8 cellular contexts compared by ENCODE assay signal in genomic region chr2:200888719-200889625, GRCh38. TPM values are rescaled to one million over a fixed set of nuclear protein-coding genes. Genes with fewer than 3 reads are reported as not detected.
DNase-seq lines count a peak whose midpoint lies in the region; ATAC-seq and TF ChIP-seq lines count a peak whose summit lies in the region.

TSS of gene NIF3L1 (plus strand) at chr2:200889371. CDS start at chr2:200891944, 2,573 bp downstream.
TSS of gene PPIL3 (minus strand) at chr2:200889077. CDS start at chr2:200887615, 1,462 bp downstream.

- H3K27me3 Mint-ChIP-seq in WTC11 (ENCODE audit: low read depth) = no peaks in the 10 kb centered on the region

- H3K36me3 Mint-ChIP-seq in WTC11 = peaks cover 21% of the 10 kb centered on the region

- TF ChIP-seq CTCF in AG04449 (IDR thresholded peaks at IDR 0.05; ENCODE audit: insufficient read depth, low read length, missing control alignments) = peak; percentile 3
- TF ChIP-seq CTCF in WTC11 (IDR thresholded peaks at IDR 0.05) = no peak
- no peak for TF ChIP-seq CTCF in cardiac fibroblast (IDR thresholded peaks at IDR 0.05; ENCODE audit: low read depth, low read length)

- H3K27ac Mint-ChIP-seq in WTC11 = peak within 1 kb of the TSS; percentile 100

- peak within 1 kb of the TSS; percentile 97 for H3K4me3 Mint-ChIP-seq in WTC11

- no peaks in the 10 kb centered on the region for H3K9me3 Mint-ChIP-seq in WTC11

- DNase-seq in AG04449 (ENCODE audit: low read depth, low spot score) (peak; percentile 77), NCI-H226 (peak; percentile 89), WTC11 (ENCODE audit: low spot score) (peak; percentile 97), cardiac fibroblast (ENCODE audit: low read depth in 2 of 2) (peak; percentile 98 to 99), iPS-NIHi7 (ENCODE audit: extremely low spot score) (peak; percentile 94), smooth muscle cell of the brain vasculature (ENCODE audit: low read depth, low spot score) (peak; percentile 93)

- CTCF ChIA-PET in AG04449 (lab: Yijun Ruan, JAX) (interaction anchor here (0.6 to 3.5 kb wide), 9 partner anchors 9 to 289 kb away, joined by 3 to 13 read pairs (median 4); no protein-coding TSS in a partner anchor), WTC11 (lab: Charles Lee) (interaction anchor here (1.0 to 1.7 kb wide), 6 partner anchors 12 to 289 kb away, joined by 3 to 9 read pairs (median 5); partner anchors contain the start of gene ORC2)

- H3K4me3 ChIP-seq in AG04449 (ENCODE audit: low read depth, low read length) (peak within 1 kb of the TSS; percentile 72), cardiac fibroblast (replicated peaks in 1 of 2; ENCODE audit: low read depth in 2 of 2, low read length in 2 of 2) (peak within 1 kb of the TSS; percentile 85 to 97)

- ATAC-seq in GM18909 (IDR thresholded peaks at IDR 0.05; ENCODE audit: poor library complexity, unreplicated experiment) (peak; percentile 92), HG03175 (IDR thresholded peaks at IDR 0.05; ENCODE audit: unreplicated experiment) (peak; percentile 86), WTC11 (peak; percentile 91)

- H3K4me1 Mint-ChIP-seq in WTC11 = peaks cover 20% of the 10 kb centered on the region

- POLR2A ChIA-PET in AG04449 (lab: Yijun Ruan, JAX) = interaction anchor here (0.9 to 1.7 kb wide), 8 partner anchors 20 to 294 kb away, joined by 3 to 19 read pairs (median 3); partner anchors contain the start of genes CASP10, CLK1 and ORC2
- POLR2A ChIA-PET in WTC11 (lab: Charles Lee) = interaction anchor here (0.7 to 2.1 kb wide), 7 partner anchors 12 to 294 kb away, joined by 3 to 21 read pairs (median 4); partner anchors contain the start of genes BZW1, CASP10, CFLAR and CLK1

TF ChIP-seq in WTC11, 78 proteins besides CTCF, POLR2A, EP300 and RAD21 (continues in another document):
- TF ChIP-seq ATF2 (CRISPR knock-in tag; IDR thresholded peaks at IDR 0.05; ENCODE audit: borderline replicate concordance, low read depth) (no peak), ZNF232 (CRISPR knock-in tag; IDR thresholded peaks at IDR 0.05) (peak; percentile 52; the same call in 1 of the 2 replicates), SMAD3 (CRISPR knock-in tag; IDR thresholded peaks at IDR 0.05; ENCODE audit: borderline replicate concordance) (0 out of 2 replicates have a peak, but pooled peaks have one; percentile 48), GABPB1 (CRISPR knock-in tag; IDR thresholded peaks at IDR 0.05) (peak; percentile 91), JAZF1 (CRISPR knock-in tag; IDR thresholded peaks at IDR 0.05) (no peak), CREM (CRISPR knock-in tag; IDR thresholded peaks at IDR 0.05) (peak; percentile 95), ZNF281 (CRISPR knock-in tag; IDR thresholded peaks at IDR 0.05) (no peak), PRRX2 (CRISPR knock-in tag; IDR thresholded peaks at IDR 0.05) (0 out of 2 replicates have a peak, but pooled peaks have one; percentile 17), E2F4 (CRISPR knock-in tag; IDR thresholded peaks at IDR 0.05; ENCODE audit: borderline replicate concordance, low read depth) (no peak), ERG (CRISPR knock-in tag; IDR thresholded peaks at IDR 0.05) (0 out of 2 replicates have a peak, but pooled peaks have one; percentile 23), FOXP1 (CRISPR knock-in tag; IDR thresholded peaks at IDR 0.05; ENCODE audit: borderline replicate concordance) (peak; percentile 70; the same call in 1 of the 2 replicates), FOXP4 (CRISPR knock-in tag; IDR thresholded peaks at IDR 0.05) (peak; percentile 67; the same call in 1 of the 2 replicates), ZBTB43 (CRISPR knock-in tag; IDR thresholded peaks at IDR 0.05) (peak; percentile 85; the same call in 1 of the 2 replicates), USF1 (CRISPR knock-in tag; IDR thresholded peaks at IDR 0.05) (peak; percentile 4; the same call in 1 of the 2 replicates), MXD4 (CRISPR knock-in tag; IDR thresholded peaks at IDR 0.05; ENCODE audit: borderline replicate concordance) (no peak), NFE2L1 (CRISPR knock-in tag; IDR thresholded peaks at IDR 0.05) (no peak; the same call in 1 of the 2 replicates), ZNF219 (CRISPR knock-in tag; IDR thresholded peaks at IDR 0.05; ENCODE audit: borderline replicate concordance) (no peak)

RNA-seq across cellular contexts. Expression of gene NIF3L1, which starts in this region (rescaled TPM):
- 49.1 to 51.2 TPM (median 50.6 TPM) in 3 replicates for total RNA-seq in WTC11 (2021)

RNA-seq across cellular contexts. Expression of gene PPIL3, which starts in this region (rescaled TPM):
- total RNA-seq in WTC11 (2021) = 39.3 to 51.8 TPM (median 49.9 TPM) in 3 replicates

Comparison
In these comparisons a context has a peak if more than half of its experiments do, and no peak if none do; other contexts are left out.
1. Peak in every context shown above with its lines: DNase-seq, ATAC-seq and H3K4me3 ChIP-seq.